In genomic region chr15:96270581-96271172, GRCh38 we compare ENCODE assay signal across 1 cellular context.
A peak's percentile ranks its signal among the peaks of the same experiment; 100 is the strongest.
TF ChIP-seq lines count a peak whose summit lies in the region.

No MANE protein-coding gene starts in this region.

TF ChIP-seq in A549, 52 proteins besides CTCF, POLR2A, EP300 and RAD21 (continued from another document):
- TF ChIP-seq, protein P1, sequence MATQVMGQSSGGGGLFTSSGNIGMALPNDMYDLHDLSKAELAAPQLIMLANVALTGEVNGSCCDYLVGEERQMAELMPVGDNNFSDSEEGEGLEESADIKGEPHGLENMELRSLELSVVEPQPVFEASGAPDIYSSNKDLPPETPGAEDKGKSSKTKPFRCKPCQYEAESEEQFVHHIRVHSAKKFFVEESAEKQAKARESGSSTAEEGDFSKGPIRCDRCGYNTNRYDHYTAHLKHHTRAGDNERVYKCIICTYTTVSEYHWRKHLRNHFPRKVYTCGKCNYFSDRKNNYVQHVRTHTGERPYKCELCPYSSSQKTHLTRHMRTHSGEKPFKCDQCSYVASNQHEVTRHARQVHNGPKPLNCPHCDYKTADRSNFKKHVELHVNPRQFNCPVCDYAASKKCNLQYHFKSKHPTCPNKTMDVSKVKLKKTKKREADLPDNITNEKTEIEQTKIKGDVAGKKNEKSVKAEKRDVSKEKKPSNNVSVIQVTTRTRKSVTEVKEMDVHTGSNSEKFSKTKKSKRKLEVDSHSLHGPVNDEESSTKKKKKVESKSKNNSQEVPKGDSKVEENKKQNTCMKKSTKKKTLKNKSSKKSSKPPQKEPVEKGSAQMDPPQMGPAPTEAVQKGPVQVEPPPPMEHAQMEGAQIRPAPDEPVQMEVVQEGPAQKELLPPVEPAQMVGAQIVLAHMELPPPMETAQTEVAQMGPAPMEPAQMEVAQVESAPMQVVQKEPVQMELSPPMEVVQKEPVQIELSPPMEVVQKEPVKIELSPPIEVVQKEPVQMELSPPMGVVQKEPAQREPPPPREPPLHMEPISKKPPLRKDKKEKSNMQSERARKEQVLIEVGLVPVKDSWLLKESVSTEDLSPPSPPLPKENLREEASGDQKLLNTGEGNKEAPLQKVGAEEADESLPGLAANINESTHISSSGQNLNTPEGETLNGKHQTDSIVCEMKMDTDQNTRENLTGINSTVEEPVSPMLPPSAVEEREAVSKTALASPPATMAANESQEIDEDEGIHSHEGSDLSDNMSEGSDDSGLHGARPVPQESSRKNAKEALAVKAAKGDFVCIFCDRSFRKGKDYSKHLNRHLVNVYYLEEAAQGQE (IDR thresholded peaks at IDR 0.05) = no peak
- TF ChIP-seq, protein P2, sequence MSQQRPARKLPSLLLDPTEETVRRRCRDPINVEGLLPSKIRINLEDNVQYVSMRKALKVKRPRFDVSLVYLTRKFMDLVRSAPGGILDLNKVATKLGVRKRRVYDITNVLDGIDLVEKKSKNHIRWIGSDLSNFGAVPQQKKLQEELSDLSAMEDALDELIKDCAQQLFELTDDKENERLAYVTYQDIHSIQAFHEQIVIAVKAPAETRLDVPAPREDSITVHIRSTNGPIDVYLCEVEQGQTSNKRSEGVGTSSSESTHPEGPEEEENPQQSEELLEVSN (IDR thresholded peaks at IDR 0.05; ENCODE audit: borderline replicate concordance, low read depth) = no peak
- TF ChIP-seq ZFP36 (IDR thresholded peaks at IDR 0.05; ENCODE audit: borderline replicate concordance, partially characterized antibody) (no peak), SREBF2 (IDR thresholded peaks at IDR 0.05) (no peak), PHF8 (IDR thresholded peaks at IDR 0.05; ENCODE audit: borderline replicate concordance, low read depth) (no peak), BCL3 (IDR thresholded peaks at IDR 0.05) (0 out of 3 replicates have a peak, but pooled peaks have one; percentile 31), JUNB (IDR thresholded peaks at IDR 0.05) (peak; percentile 77), TP53 (CRISPR knock-in tag; IDR thresholded peaks at IDR 0.05) (no peak), NR3C1 (IDR thresholded peaks at IDR 0.05) (no peak), RARB (CRISPR knock-in tag; IDR thresholded peaks at IDR 0.05) (no peak), FOSB (CRISPR knock-in tag; IDR thresholded peaks at IDR 0.05) (no peak), MAFK (IDR thresholded peaks at IDR 0.05; ENCODE audit: partially characterized antibody) (no peak), BHLHE40 (IDR thresholded peaks at IDR 0.05; ENCODE audit: low read depth, low read length) (peak; percentile 11; the same call in 1 of the 2 replicates), ZNF302 (CRISPR knock-in tag; IDR thresholded peaks at IDR 0.05) (no peak), ZSCAN20 (CRISPR knock-in tag; IDR thresholded peaks at IDR 0.05) (no peak), HEYL (CRISPR knock-in tag; IDR thresholded peaks at IDR 0.05) (no peak), NFE2L2 (conservative IDR thresholded peaks at IDR 0.05; ENCODE audit: low read length) (no peak), POLR2AphosphoS2 (conservative IDR thresholded peaks at IDR 0.05; ENCODE audit: low read length) (no peak), ELK1 (IDR thresholded peaks at IDR 0.05; ENCODE audit: low read depth, low read length) (no peak), CBX8 (IDR thresholded peaks at IDR 0.05) (no peak), RCOR1 (IDR thresholded peaks at IDR 0.05; ENCODE audit: low read depth, low read length) (no peak), TFCP2L1 (CRISPR knock-in tag; IDR thresholded peaks at IDR 0.05) (no peak), HMGXB4 (CRISPR knock-in tag; IDR thresholded peaks at IDR 0.05; ENCODE audit: borderline replicate concordance) (no peak), SMC3 (IDR thresholded peaks at IDR 0.05) (no peak), NPAS2 (CRISPR knock-in tag; IDR thresholded peaks at IDR 0.05; ENCODE audit: borderline replicate concordance) (no peak), CBX2 (IDR thresholded peaks at IDR 0.05; ENCODE audit: borderline replicate concordance, low read depth) (no peak), ZC3H11A (IDR thresholded peaks at IDR 0.05) (no peak), JUN (IDR thresholded peaks at IDR 0.05) (no peak), KDM5A (IDR thresholded peaks at IDR 0.05) (no peak), CEBPB (IDR thresholded peaks at IDR 0.05) (peak; percentile 77 to 95), MYC (IDR thresholded peaks at IDR 0.05; ENCODE audit: borderline replicate concordance, low read length) (no peak), KDM1A (IDR thresholded peaks at IDR 0.05; ENCODE audit: low read depth) (no peak), HOXA7 (CRISPR knock-in tag; IDR thresholded peaks at IDR 0.05) (no peak), EHF (CRISPR knock-in tag; IDR thresholded peaks at IDR 0.05) (no peak)
- TF ChIP-seq, protein P3, sequence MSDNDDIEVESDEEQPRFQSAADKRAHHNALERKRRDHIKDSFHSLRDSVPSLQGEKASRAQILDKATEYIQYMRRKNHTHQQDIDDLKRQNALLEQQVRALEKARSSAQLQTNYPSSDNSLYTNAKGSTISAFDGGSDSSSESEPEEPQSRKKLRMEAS (IDR thresholded peaks at IDR 0.05) = no peak
